Comparison of ENCODE assay signal across 8 cellular contexts in genomic region chr1:150282558-150282958, GRCh38. TPM values are rescaled to one million over a fixed set of nuclear protein-coding genes. Genes with fewer than 3 reads are reported as not detected.
DNase-seq lines count a peak whose midpoint lies in the region; ATAC-seq and TF ChIP-seq lines count a peak whose summit lies in the region.

No MANE protein-coding gene starts in this region.

- H3K4me3 Mint-ChIP-seq in activated naive CD4-positive, alpha-beta T cell treated with anti-CD3 and anti-CD28 coated beads, Interleukin-2, amount 10 ng/mL, durations not matched to agents 7 days and 5 days, result peak overlapping the region; percentile 77

- H3K36me3 ChIP-seq in mesodermal cell (ENCODE audit: control insufficient read depth, insufficient read depth, low read length) (peaks cover under 1% of the 10 kb centered on the region), urinary bladder (ENCODE audit: insufficient read depth) (no peaks in the 10 kb centered on the region)

- no peak for TF ChIP-seq CTCF in cardiac fibroblast (IDR thresholded peaks at IDR 0.05; ENCODE audit: low read depth, low read length)

- H3K4me3 ChIP-seq in cardiac fibroblast (replicated peaks in 1 of 2; ENCODE audit: low read depth in 2 of 2, low read length in 2 of 2), result peak overlapping the region; percentile 54 to 62
- H3K4me3 ChIP-seq in mesodermal cell (ENCODE audit: extremely low read depth, insufficient read depth, low read length, poor library complexity, severe bottlenecking), result peak overlapping the region; percentile 26
- peak overlapping the region; percentile 27 for H3K4me3 ChIP-seq in urinary bladder (ENCODE audit: low read depth, low read length)

- H3K27ac Mint-ChIP-seq in activated naive CD4-positive, alpha-beta T cell treated with anti-CD3 and anti-CD28 coated beads, Interleukin-2, amount 10 ng/mL, durations not matched to agents 7 days and 5 days, result no peak overlapping the region

- H3K36me3 Mint-ChIP-seq in activated naive CD4-positive, alpha-beta T cell treated with anti-CD3 and anti-CD28 coated beads, Interleukin-2, amount 10 ng/mL, durations not matched to agents 7 days and 5 days, result peaks cover 9% of the 10 kb centered on the region

- H3K9me3 ChIP-seq in mesodermal cell (ENCODE audit: control insufficient read depth, low read length), result no peaks in the 10 kb centered on the region

- peaks cover 31% of the 10 kb centered on the region for H3K27me3 Mint-ChIP-seq in activated naive CD4-positive, alpha-beta T cell treated with anti-CD3 and anti-CD28 coated beads, Interleukin-2, amount 10 ng/mL, durations not matched to agents 7 days and 5 days

- H3K27ac ChIP-seq in mesodermal cell (ENCODE audit: low read depth, low read length, severe bottlenecking) (no peak overlapping the region), urinary bladder (ENCODE audit: low read depth) (peak overlapping the region; percentile 49)

- no peak for DNase-seq in activated naive CD4-positive, alpha-beta T cell treated with anti-CD3 and anti-CD28 coated beads, Interleukin-2, amount 10 ng/mL, durations not matched to agents 7 days and 5 days
- no peak for DNase-seq in activated naive CD4-positive, alpha-beta T cell treated with anti-CD3 and anti-CD28 coated beads, Interleukin-2, amount 50 U/mL, for 16 hours
- no peak for DNase-seq in cardiac fibroblast (ENCODE audit: low read depth in 2 of 2)
- DNase-seq in AML-193 (lab: John Stamatoyannopoulos, UW), result no peak

- H3K4me1 ChIP-seq in mesodermal cell (ENCODE audit: control insufficient read depth, insufficient read depth, low read length, poor library complexity, severe bottlenecking) (no peaks in the 10 kb centered on the region), urinary bladder (ENCODE audit: insufficient read depth) (no peaks in the 10 kb centered on the region)

- H3K4me1 Mint-ChIP-seq in activated naive CD4-positive, alpha-beta T cell treated with anti-CD3 and anti-CD28 coated beads, Interleukin-2, amount 10 ng/mL, durations not matched to agents 7 days and 5 days, result peaks cover 29% of the 10 kb centered on the region

- ATAC-seq in HG02798 (IDR thresholded peaks at IDR 0.05; ENCODE audit: poor library complexity, unreplicated experiment) (no peak), HG03025 (IDR thresholded peaks at IDR 0.05; ENCODE audit: low FRiP score, unreplicated experiment) (no peak)

- H3K9me3 Mint-ChIP-seq in activated naive CD4-positive, alpha-beta T cell treated with anti-CD3 and anti-CD28 coated beads, Interleukin-2, amount 10 ng/mL, durations not matched to agents 7 days and 5 days, result no peaks in the 10 kb centered on the region

- CTCF ChIA-PET in activated naive CD4-positive, alpha-beta T cell treated with anti-CD3 and anti-CD28 coated beads, Interleukin-2, amount 10 ng/mL, durations not matched to agents 7 days and 5 days (lab: Charles Lee), result no interaction called here

- 38 to 42% methylated on average over 11 to 21 of the region's 21 CpGs for WGBS in mesodermal cell (ENCODE audit: insufficient coverage in 2 of 2), 2 experiments
- WGBS in urinary bladder, result 2% methylated on average over 21 of the region's 21 CpGs

RNA-seq across cellular contexts. Expression of gene CIART, which starts 0.2 kb away (rescaled TPM):
- polyA plus RNA-seq in mesodermal cell (2013, experiment 1 of 2), result 5.5 TPM
- polyA plus RNA-seq in mesodermal cell (2013, experiment 2 of 2), result 4.6 TPM
- total RNA-seq in urinary bladder, result 2.4 TPM
- polyA plus RNA-seq in urinary bladder, result 13.0 TPM

RNA-seq across cellular contexts. Expression of gene C1orf54, which starts 10.0 kb away (rescaled TPM):
- polyA plus RNA-seq in mesodermal cell (2013, experiment 1 of 2), result 26.6 TPM
- 24.1 TPM for polyA plus RNA-seq in mesodermal cell (2013, experiment 2 of 2)
- 74.2 TPM for total RNA-seq in urinary bladder
- 21.5 TPM for polyA plus RNA-seq in urinary bladder

RNA-seq across cellular contexts. Expression of gene MRPS21, which starts 11.1 kb away (rescaled TPM):
- polyA plus RNA-seq in mesodermal cell (2013, experiment 1 of 2), result 84.6 TPM
- 79.3 TPM for polyA plus RNA-seq in mesodermal cell (2013, experiment 2 of 2)
- total RNA-seq in urinary bladder, result 33.6 TPM
- 68.5 TPM for polyA plus RNA-seq in urinary bladder

RNA-seq across cellular contexts. Expression of gene APH1A, which starts 13.7 kb away (rescaled TPM):
- 100 TPM for polyA plus RNA-seq in mesodermal cell (2013, experiment 1 of 2)
- 86.3 TPM for polyA plus RNA-seq in mesodermal cell (2013, experiment 2 of 2)
- 73.0 TPM for total RNA-seq in urinary bladder
- 114 TPM for polyA plus RNA-seq in urinary bladder

RNA-seq across cellular contexts. Expression of gene CA14, which starts 25.0 kb away (rescaled TPM):
- polyA plus RNA-seq in mesodermal cell (2013, experiment 1 of 2), result 36.2 TPM
- 34.8 TPM for polyA plus RNA-seq in mesodermal cell (2013, experiment 2 of 2)
- 0.37 TPM for total RNA-seq in urinary bladder
- 1.9 TPM for polyA plus RNA-seq in urinary bladder
